ENCODE assay signal across 8 cellular contexts in genomic region chr7:74082770-74083116, GRCh38. TPM values are rescaled to one million over a fixed set of nuclear protein-coding genes. Genes with fewer than 3 reads are reported as not detected.
DNase-seq lines count a peak whose midpoint lies in the region; ATAC-seq and TF ChIP-seq lines count a peak whose summit lies in the region.

No MANE protein-coding gene starts in this region.

- no peaks in the 10 kb centered on the region for H3K9me3 ChIP-seq in SK-N-SH
- no peaks in the 10 kb centered on the region for H3K9me3 ChIP-seq in Karpas-422 (ENCODE audit: low read length)
- H3K9me3 ChIP-seq in ectodermal cell (ENCODE audit: control insufficient read depth, low read length) = no peaks in the 10 kb centered on the region

- 94% methylated on average over 9 of the region's 9 CpGs for WGBS in SK-N-SH (ENCODE audit: low lambda C conversion rate)
- WGBS in ectodermal cell, 2 experiments = 86 to 89% methylated on average over 9 of the region's 9 CpGs

- POLR2A ChIA-PET in SK-N-SH (lab: Yijun Ruan, JAX) = interaction anchor here (1.9 to 2.1 kb wide), 3 partner anchors 9 to 91 kb away, joined by 5 to 12 read pairs (median 10); partner anchors contain the start of gene EIF4H

- CTCF ChIA-PET in SK-N-SH (lab: Yijun Ruan, JAX) = interaction anchor here (0.7 to 2.2 kb wide), 11 partner anchors 14 to 318 kb away, joined by 3 to 12 read pairs (median 5); no protein-coding TSS in a partner anchor

- H3K27me3 Mint-ChIP-seq in progenitor cell of endocrine pancreas = no peaks in the 10 kb centered on the region

- H3K36me3 ChIP-seq in SK-N-SH (replicated peaks in 1 of 2; ENCODE audit: control insufficient read depth in 1 of 2, insufficient read depth in 2 of 2, low read length in 1 of 2) (peaks cover 0 to 22% of the 10 kb centered on the region in 2 experiments), Karpas-422 (ENCODE audit: insufficient read depth, low read length) (no peaks in the 10 kb centered on the region), ectodermal cell (ENCODE audit: control insufficient read depth, insufficient read depth, low read length) (no peaks in the 10 kb centered on the region)

- H3K9ac ChIP-seq in SK-N-SH = peak overlapping the region; percentile 70; the same call in 1 of the 2 replicates
- H3K9ac ChIP-seq in Karpas-422 (ENCODE audit: low read length) = peak overlapping the region; percentile 63; the same call in 1 of the 2 replicates

- H3K9me3 Mint-ChIP-seq in progenitor cell of endocrine pancreas (ENCODE audit: low read depth) = no peaks in the 10 kb centered on the region

- no peak for ATAC-seq in SK-N-SH treated with all-trans-retinoic acid at 6 μM for 48 hours
- no peak for ATAC-seq in GM19395 (IDR thresholded peaks at IDR 0.05; ENCODE audit: unreplicated experiment)

- no peaks in the 10 kb centered on the region for H4K20me1 ChIP-seq in SK-N-SH (ENCODE audit: insufficient read depth)
- peaks cover 16% of the 10 kb centered on the region for H4K20me1 ChIP-seq in Karpas-422 (ENCODE audit: insufficient read depth, low read depth, low read length)

- H2AFZ ChIP-seq in SK-N-SH (ENCODE audit: low read depth) = peak overlapping the region; percentile 76; the same call in 1 of the 2 replicates
- no peak overlapping the region for H2AFZ ChIP-seq in Karpas-422 (ENCODE audit: low read length)

- H3K79me2 ChIP-seq in SK-N-SH (ENCODE audit: insufficient read depth) (peaks cover 39% of the 10 kb centered on the region), Karpas-422 (ENCODE audit: low read length) (no peaks in the 10 kb centered on the region; the same call in 1 of the 2 replicates)

- TF ChIP-seq EP300 in SK-N-SH (IDR thresholded peaks at IDR 0.05; ENCODE audit: borderline replicate concordance in 1 of 2, low read depth in 1 of 2, low read length in 1 of 2) = no peak

- H3K27ac ChIP-seq in SK-N-SH (ENCODE audit: low read depth in 2 of 2, low read length in 1 of 2) (peak overlapping the region; percentile 62), Karpas-422 (ENCODE audit: low read length) (no peak overlapping the region), ectodermal cell (ENCODE audit: insufficient read depth, low read depth, low read length, poor library complexity, severe bottlenecking) (peak overlapping the region; percentile 85)

- TF ChIP-seq CTCF in SK-N-SH (IDR thresholded peaks at IDR 0.05) (no peak), progenitor cell of endocrine pancreas (IDR thresholded peaks at IDR 0.05; ENCODE audit: unreplicated experiment) (no peak)

- peak overlapping the region; percentile 31 to 46 for H3K4me3 ChIP-seq in SK-N-SH (ENCODE audit: low read depth in 2 of 2, low read length in 1 of 2)
- peak overlapping the region; percentile 50; the same call in 1 of the 2 replicates for H3K4me3 ChIP-seq in Karpas-422 (ENCODE audit: low read length)
- H3K4me3 ChIP-seq in ectodermal cell (ENCODE audit: insufficient read depth, low read depth, low read length) = peak overlapping the region; percentile 46

- peak overlapping the region; percentile 94 for H3K27ac Mint-ChIP-seq in progenitor cell of endocrine pancreas

- DNase-seq in SK-N-SH (peak; percentile 35), Karpas-422 (no peak), progenitor cell of endocrine pancreas (ENCODE audit: low spot score, unreplicated experiment) (no peak), GDM1 (lab: John Stamatoyannopoulos, UW) (no peak)
- DNase-seq in stimulated activated CD4-positive, alpha-beta T cell treated with anti-CD3 and anti-CD28 coated beads, Interleukin-12 subunit alpha, Interleukin-12 subunit beta, amount 100 ng/mL, for 4 hours = no peak

- H3K4me3 Mint-ChIP-seq in progenitor cell of endocrine pancreas (ENCODE audit: low read depth) = peak overlapping the region; percentile 75

- H3K27me3 ChIP-seq in SK-N-SH (ENCODE audit: insufficient read depth) (no peaks in the 10 kb centered on the region), Karpas-422 (ENCODE audit: low read length) (no peaks in the 10 kb centered on the region), ectodermal cell (ENCODE audit: control insufficient read depth, insufficient read depth, low read length, poor library complexity, severe bottlenecking) (no peaks in the 10 kb centered on the region)

- TF ChIP-seq RAD21 in SK-N-SH (IDR thresholded peaks at IDR 0.05; ENCODE audit: low read length) = no peak

- H3F3A ChIP-seq in SK-N-SH (replicated peaks; ENCODE audit: insufficient read depth) = peaks cover 33% of the 10 kb centered on the region

- peaks cover 8% of the 10 kb centered on the region for H3K36me3 Mint-ChIP-seq in progenitor cell of endocrine pancreas (ENCODE audit: insufficient read depth)

- peak overlapping the region; percentile 81 for H3K4me2 ChIP-seq in SK-N-SH
- peak overlapping the region; percentile 55 for H3K4me2 ChIP-seq in Karpas-422 (ENCODE audit: low read depth, low read length, poor library complexity, severe bottlenecking)

- H3K4me1 ChIP-seq in SK-N-SH (ENCODE audit: control insufficient read depth in 1 of 2, insufficient read depth in 2 of 2, low read depth in 1 of 2, low read length in 1 of 2) = peaks cover 23 to 27% of the 10 kb centered on the region in 2 experiments; a peak in 3 of 4 replicates
- H3K4me1 ChIP-seq in Karpas-422 (ENCODE audit: low read length) = peaks cover 38% of the 10 kb centered on the region
- H3K4me1 ChIP-seq in ectodermal cell (ENCODE audit: control insufficient read depth, insufficient read depth, low read length) = peaks cover 7% of the 10 kb centered on the region

- peaks cover 6% of the 10 kb centered on the region for H3K4me1 Mint-ChIP-seq in progenitor cell of endocrine pancreas (ENCODE audit: low read depth)

- H3K9me2 ChIP-seq in SK-N-SH = no peaks in the 10 kb centered on the region
- H3K9me2 ChIP-seq in Karpas-422 (replicated peaks; ENCODE audit: insufficient read depth, low read length) = no peaks in the 10 kb centered on the region

TF ChIP-seq in SK-N-SH, 30 proteins besides CTCF, POLR2A, EP300 and RAD21 (continues in another document):
- no peak for TF ChIP-seq IRF3 (IDR thresholded peaks at IDR 0.05; ENCODE audit: low read depth, low read length)
- no peak for TF ChIP-seq TEAD4 (IDR thresholded peaks at IDR 0.05; ENCODE audit: borderline replicate concordance, insufficient read depth)
- TF ChIP-seq EZH2phosphoT487 (IDR thresholded peaks at IDR 0.05; ENCODE audit: borderline replicate concordance, low read depth) = no peak

TF ChIP-seq in SK-N-SH treated with all-trans-retinoic acid at 6 μM for 48 hours, 23 proteins besides CTCF, POLR2A, EP300 and RAD21 (continues in another document):
- TF ChIP-seq ZFP3 (CRISPR knock-in tag; IDR thresholded peaks at IDR 0.05) = no peak
- no peak for TF ChIP-seq ZC3H10 (CRISPR knock-in tag; IDR thresholded peaks at IDR 0.05)
- TF ChIP-seq ZNF565 (CRISPR knock-in tag; conservative IDR thresholded peaks at IDR 0.05; ENCODE audit: low read depth) = no peak
- no peak for TF ChIP-seq TSHZ2 (CRISPR knock-in tag; IDR thresholded peaks at IDR 0.05)
- no peak for TF ChIP-seq CSDC2 (CRISPR knock-in tag; IDR thresholded peaks at IDR 0.05)
- no peak for TF ChIP-seq GLIS3 (CRISPR knock-in tag; IDR thresholded peaks at IDR 0.05)

RNA-seq across cellular contexts. Expression of gene LIMK1, which starts 0.9 kb away (rescaled TPM):
- polyA plus RNA-seq in SK-N-SH (2012; rRNA removed) = 64.4 and 86.6 TPM in 2 replicates
- 46.4 and 70.1 TPM in 2 replicates for polyA plus RNA-seq in SK-N-SH (2012; cell fraction: cytosol; rRNA removed)
- polyA plus RNA-seq in SK-N-SH (2012; cell fraction: nucleus; rRNA removed) = 118 and 178 TPM in 2 replicates
- total RNA-seq in Karpas-422 (2014; rRNA removed; shearing (Covaris generic); ENCODE audit: low replicate concordance) = 44.7 and 56.2 TPM in 2 replicates
- polyA plus RNA-seq in ectodermal cell (2013, experiment 1 of 4) = 65.2 TPM
- 64.4 TPM for polyA plus RNA-seq in ectodermal cell (2013, experiment 2 of 4)
- polyA plus RNA-seq in ectodermal cell (2013, experiment 3 of 4) = 44.7 TPM
- 47.3 TPM for polyA plus RNA-seq in ectodermal cell (2013, experiment 4 of 4)
- total RNA-seq in progenitor cell of endocrine pancreas = 62.7 and 65.1 TPM in 2 replicates

RNA-seq across cellular contexts. Expression of gene ELN, which starts 54.8 kb away (rescaled TPM):
- 8.9 and 12.5 TPM in 2 replicates for polyA plus RNA-seq in SK-N-SH (2012; rRNA removed)
- polyA plus RNA-seq in SK-N-SH (2012; cell fraction: cytosol; rRNA removed) = 3.6 and 6.1 TPM in 2 replicates
- 10.6 and 13.4 TPM in 2 replicates for polyA plus RNA-seq in SK-N-SH (2012; cell fraction: nucleus; rRNA removed)
- total RNA-seq in Karpas-422 (2014; rRNA removed; shearing (Covaris generic); ENCODE audit: low replicate concordance) = not detected in 2 replicates
- polyA plus RNA-seq in ectodermal cell (2013, experiment 1 of 4) = 1.4 TPM
- 1.9 TPM for polyA plus RNA-seq in ectodermal cell (2013, experiment 2 of 4)
- 2.3 TPM for polyA plus RNA-seq in ectodermal cell (2013, experiment 3 of 4)
- 3.9 TPM for polyA plus RNA-seq in ectodermal cell (2013, experiment 4 of 4)
- total RNA-seq in progenitor cell of endocrine pancreas = 0.26 and 0.33 TPM in 2 replicates
